In genomic region chr7:55552320-55553086, GRCh38 we compare ENCODE assay signal across 9 cellular contexts. TPM values are rescaled to one million over a fixed set of nuclear protein-coding genes. Genes with fewer than 3 reads are reported as not detected.
DNase-seq lines count a peak whose midpoint lies in the region; ATAC-seq and TF ChIP-seq lines count a peak whose summit lies in the region.
"Had no signal": no experiment of that assay in that cellular context is flagged by ENCODE, and none has a peak within 500 bp of the region (broad histone marks: within the 10 kb centered on the region; RNA-seq: fewer than 3 reads in every experiment).

No MANE protein-coding gene starts in this region.

- no peaks in the 10 kb centered on the region for H3K27me3 Mint-ChIP-seq in memory B cell
- H3K27me3 Mint-ChIP-seq in activated CD4-positive, alpha-beta T cell treated with anti-CD3 and anti-CD28 coated beads, Interleukin-2, amount 10 ng/mL, durations not matched to agents 7 days and 5 days: no peaks in the 10 kb centered on the region

- no peaks in the 10 kb centered on the region for H3K9me3 ChIP-seq in transverse colon

- no peaks in the 10 kb centered on the region for H3K9me3 Mint-ChIP-seq in memory B cell
- H3K9me3 Mint-ChIP-seq in activated CD4-positive, alpha-beta T cell treated with anti-CD3 and anti-CD28 coated beads, Interleukin-2, amount 10 ng/mL, durations not matched to agents 7 days and 5 days: no peaks in the 10 kb centered on the region

- no peaks in the 10 kb centered on the region for H3K36me3 ChIP-seq in transverse colon

- H3K27ac ChIP-seq in cingulate gyrus (ENCODE audit: low read depth, low read length): peak overlapping the region; percentile 6
- H3K27ac ChIP-seq in transverse colon: peak overlapping the region; percentile 66 to 81 (median 77)
- H3K27ac ChIP-seq: VCaP had no signal

- no peak for ATAC-seq in memory B cell (ENCODE audit: low read depth)
- no peak for ATAC-seq in HG03159 (IDR thresholded peaks at IDR 0.05; ENCODE audit: unreplicated experiment)

- CTCF ChIA-PET in activated CD4-positive, alpha-beta T cell treated with anti-CD3 and anti-CD28 coated beads, Interleukin-2, amount 10 ng/mL, durations not matched to agents 7 days and 5 days (lab: Charles Lee): interaction anchor here (0.7 to 1.5 kb wide), 2 partner anchors 13 to 19 kb away, joined by 3 to 6 read pairs; no protein-coding TSS in a partner anchor

- H3K27me3 ChIP-seq in transverse colon: no peaks in the 10 kb centered on the region

- peak; percentile 39 for DNase-seq in SIG-M5 treated with dmso at 0.1 percent for 504 hours (lab: John Stamatoyannopoulos, UW; ENCODE audit: unreplicated experiment)
- no peak for DNase-seq in SIG-M5 (lab: John Stamatoyannopoulos, UW)
- no peak for DNase-seq in memory B cell (ENCODE audit: low spot score in 2 of 2)
- DNase-seq in transverse colon: peak; percentile 70
- DNase-seq in erythroblast (lab: John Stamatoyannopoulos, UW): no peak
- DNase-seq in activated CD4-positive, alpha-beta T cell treated with anti-CD3 and anti-CD28 coated beads, Interleukin-2, amount 10 ng/mL, durations not matched to agents 7 days and 5 days: no peak

- peak overlapping the region; percentile 62 for H3K4me3 Mint-ChIP-seq in memory B cell
- no peak overlapping the region for H3K4me3 Mint-ChIP-seq in activated CD4-positive, alpha-beta T cell treated with anti-CD3 and anti-CD28 coated beads, Interleukin-2, amount 10 ng/mL, durations not matched to agents 7 days and 5 days

- in situ Hi-C loops in transverse colon (cut with MboI; ENCODE audit: low pct_ligation_motif_present in 1 of 4, low pct_unique_long_range_greater_than_20kb in 1 of 4, low sequenced_read_pairs in 3 of 4): no loop called here

- H3K4me1 ChIP-seq in transverse colon: peaks cover 41 to 82% (median 66%) of the 10 kb centered on the region in 4 donors

- peak overlapping the region; percentile 92 for H3K27ac Mint-ChIP-seq in memory B cell
- H3K27ac Mint-ChIP-seq in activated CD4-positive, alpha-beta T cell treated with anti-CD3 and anti-CD28 coated beads, Interleukin-2, amount 10 ng/mL, durations not matched to agents 7 days and 5 days: no peak overlapping the region

- H3K4me3 ChIP-seq in transverse colon: no peak overlapping the region

- no peak for TF ChIP-seq POLR2A in transverse colon (IDR thresholded peaks at IDR 0.05)
- no peak for TF ChIP-seq POLR2A in erythroblast (IDR thresholded peaks at IDR 0.05; ENCODE audit: low read length)

- intact Hi-C loops in transverse colon (cut with DNase I; ENCODE audit: low total_unique reads): no loop called here

- TF ChIP-seq CTCF in transverse colon (IDR thresholded peaks at IDR 0.05): no peak

- peaks cover 87% of the 10 kb centered on the region for H3K4me1 Mint-ChIP-seq in memory B cell
- H3K4me1 Mint-ChIP-seq in activated CD4-positive, alpha-beta T cell treated with anti-CD3 and anti-CD28 coated beads, Interleukin-2, amount 10 ng/mL, durations not matched to agents 7 days and 5 days: peaks cover 75% of the 10 kb centered on the region

- POLR2A ChIA-PET in activated CD4-positive, alpha-beta T cell treated with anti-CD3 and anti-CD28 coated beads, Interleukin-2, amount 10 ng/mL, durations not matched to agents 7 days and 5 days (lab: Charles Lee): no interaction called here

- TF ChIP-seq EP300 in transverse colon (IDR thresholded peaks at IDR 0.05; ENCODE audit: low read depth): no peak

- WGBS in transverse colon (ENCODE audit: low coverage in 1 of 2), 2 donors: 51 to 61% methylated on average over 4 to 13 of the region's 13 CpGs

- peaks cover 17% of the 10 kb centered on the region for H3K36me3 Mint-ChIP-seq in memory B cell
- peaks cover 31% of the 10 kb centered on the region for H3K36me3 Mint-ChIP-seq in activated CD4-positive, alpha-beta T cell treated with anti-CD3 and anti-CD28 coated beads, Interleukin-2, amount 10 ng/mL, durations not matched to agents 7 days and 5 days (ENCODE audit: low read depth)

RNA-seq across cellular contexts. Expression of gene VOPP1, which starts 19.8 kb away (rescaled TPM):
- 10 to 100 TPM; 22.1 to 79.2 (median 73.9) TPM for total RNA-seq in transverse colon
- total RNA-seq in activated CD4-positive, alpha-beta T cell treated with anti-CD3 and anti-CD28 coated beads, Interleukin-2, amount 10 ng/mL, durations not matched to agents 7 days and 5 days: 10 to 100 TPM; 74.5 to 77.2 TPM

Comparison
In these comparisons a context has a peak if more than half of its experiments do, and no peak if none do; other contexts are left out.
1. DNase-seq: peak in SIG-M5 treated with dmso at 0.1 percent for 504 hours (single experiment) and transverse colon (single experiment); none in SIG-M5 (single experiment), memory B cell (0 of 2), erythroblast (0 of 2) and activated CD4-positive, alpha-beta T cell treated with anti-CD3 and anti-CD28 coated beads, Interleukin-2, amount 10 ng/mL, durations not matched to agents 7 days and 5 days (single experiment).